In the genomic region with DNA sequence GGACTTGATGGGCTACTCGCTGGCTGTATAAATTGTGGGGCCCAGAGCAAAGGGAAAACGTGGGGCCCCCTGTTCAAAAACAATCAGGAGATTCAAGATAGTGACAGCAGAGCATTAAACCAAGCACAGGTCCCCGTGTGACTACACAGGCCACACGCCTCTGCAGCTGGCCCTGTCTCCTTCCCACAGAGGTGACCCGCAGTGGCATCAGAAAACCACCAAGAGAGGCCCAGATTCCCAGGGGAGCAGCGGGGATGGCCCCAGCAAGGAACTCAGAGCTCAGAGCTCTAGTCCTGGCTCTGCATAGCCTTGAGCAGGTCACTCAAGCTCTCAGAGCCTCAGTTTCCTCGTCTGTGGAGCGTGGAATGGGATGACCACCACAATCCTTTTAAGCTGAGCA, we compare ENCODE assay signal across 23 cellular contexts. TPM values are rescaled to one million over a fixed set of nuclear protein-coding genes. Genes with fewer than 3 reads are reported as not detected.
DNase-seq lines count a peak whose midpoint lies in the region; ATAC-seq, FAIRE-seq and TF ChIP-seq lines count a peak whose summit lies in the region.
"Had no signal": no experiment of that assay in that cellular context is flagged by ENCODE, and none has a peak within 500 bp of the region (broad histone marks: within the 10 kb centered on the region; RNA-seq: fewer than 3 reads in every experiment).

No MANE protein-coding gene starts in this region.

- H3K9me3 Mint-ChIP-seq in stimulated activated naive B cell treated with anti-CD40 and anti-IgM and Interleukin-4, amounts not matched to agents 10 μg/mL and 1 μg/mL and 100 μg/mL, for 72 hours: no peaks in the 10 kb centered on the region
- H3K9me3 Mint-ChIP-seq: activated T-helper 2 cell treated with anti-CD3 and anti-CD28 coated beads, Interferon-gamma antibody, Interleukin-2, Interleukin-4, amounts not matched to agents 10 μg/mL and 5 μg/mL and 100 μg/mL, durations not matched to agents 14 hours and 24 hours and 36 hours; neural crest cell had no signal

- H3K27ac Mint-ChIP-seq in stimulated activated naive B cell treated with anti-CD40 and anti-IgM and Interleukin-4, amounts not matched to agents 10 μg/mL and 1 μg/mL and 100 μg/mL, for 72 hours: peak overlapping the region; percentile 75
- H3K27ac Mint-ChIP-seq: activated T-helper 2 cell treated with anti-CD3 and anti-CD28 coated beads, Interferon-gamma antibody, Interleukin-2, Interleukin-4, amounts not matched to agents 10 μg/mL and 5 μg/mL and 100 μg/mL, durations not matched to agents 14 hours and 24 hours and 36 hours had no signal

- H3K4me1 Mint-ChIP-seq in stimulated activated naive B cell treated with anti-CD40 and anti-IgM and Interleukin-4, amounts not matched to agents 10 μg/mL and 1 μg/mL and 100 μg/mL, for 72 hours: peaks cover 22 to 40% of the 10 kb centered on the region in 2 donors

- no peaks in the 10 kb centered on the region for H3K79me2 ChIP-seq in OCI-LY7 (ENCODE audit: insufficient read depth, low read depth, low read length)

- H3K27me3 ChIP-seq in H7 (ENCODE audit: control insufficient read depth, insufficient read depth, low read length): no peaks in the 10 kb centered on the region; the same call in 1 of the 2 replicates
- H3K27me3 ChIP-seq: BE2C, cardiac muscle cell had no signal

- no TSS peak for BruUV-seq in OCI-LY7 (replicated peaks; lab: Mats Ljungman, UMichigan)

- H3K36me3 Mint-ChIP-seq in stimulated activated naive B cell treated with anti-CD40 and anti-IgM and Interleukin-4, amounts not matched to agents 10 μg/mL and 1 μg/mL and 100 μg/mL, for 72 hours: no peaks in the 10 kb centered on the region

- H3K9me2 ChIP-seq in OCI-LY7 (ENCODE audit: insufficient read depth, low read length): no peaks in the 10 kb centered on the region

- H3K27me3 Mint-ChIP-seq in stimulated activated naive B cell treated with anti-CD40 and anti-IgM and Interleukin-4, amounts not matched to agents 10 μg/mL and 1 μg/mL and 100 μg/mL, for 72 hours: peaks cover 29 to 33% of the 10 kb centered on the region in 2 donors

- peak overlapping the region; percentile 10; the same call in 1 of the 2 replicates for H2AFZ ChIP-seq in OCI-LY7 (ENCODE audit: low read length)

- H3K27ac ChIP-seq in OCI-LY7 (ENCODE audit: low read depth, low read length, poor library complexity, severe bottlenecking): no peak overlapping the region
- H3K27ac ChIP-seq: adrenal gland, cardiac muscle cell, gastrocnemius medialis, thoracic aorta had no signal

- H3K36me3 ChIP-seq in OCI-LY7 (ENCODE audit: insufficient read depth, low read length) (no peaks in the 10 kb centered on the region), H7 (replicated peaks; ENCODE audit: control insufficient read depth, insufficient read depth, low read length) (no peaks in the 10 kb centered on the region)
- H3K36me3 ChIP-seq: adrenal gland, BE2C, cardiac muscle cell, gastrocnemius medialis, spleen, thoracic aorta had no signal

- peak; percentile 61 for FAIRE-seq in GM19239 (lab: Jason Lieb, UNC)

- intact Hi-C loops in OCI-LY7 (cut with micrococcal nuclease; ENCODE audit: unreplicated experiment): loop anchor here (1.0 to 5.0 kb wide), 4 partner anchors 15 to 236 kb away; no protein-coding TSS in a partner anchor

- H3K9me3 ChIP-seq in OCI-LY7 (ENCODE audit: low read length): no peaks in the 10 kb centered on the region
- H3K9me3 ChIP-seq: adrenal gland, BE2C, gastrocnemius medialis, spleen, thoracic aorta had no signal

- no peaks in the 10 kb centered on the region for H4K20me1 ChIP-seq in OCI-LY7 (ENCODE audit: insufficient read depth, low read length)

- peaks cover 21% of the 10 kb centered on the region for H3K4me1 ChIP-seq in OCI-LY7 (ENCODE audit: insufficient read depth, low read length, poor library complexity, severe bottlenecking)
- H3K4me1 ChIP-seq: adrenal gland, BE2C, gastrocnemius medialis had no signal

- TF ChIP-seq CTCF in OCI-LY7 (conservative IDR thresholded peaks at IDR 0.05; ENCODE audit: low read length): no peak

- peak; percentile 62 for ATAC-seq in HG02981 (IDR thresholded peaks at IDR 0.05; ENCODE audit: unreplicated experiment)
- peak; percentile 88 to 89 for ATAC-seq in stimulated activated naive B cell treated with anti-CD40 and anti-IgM and Interleukin-4, amounts not matched to agents 10 μg/mL and 1 μg/mL and 100 μg/mL, for 72 hours (replicated peaks)
- ATAC-seq: gastrocnemius medialis had no signal

- peak overlapping the region; percentile 39; the same call in 1 of the 2 replicates for H3K4me2 ChIP-seq in OCI-LY7 (ENCODE audit: low read length)

- CTCF ChIA-PET in OCI-LY7 (lab: Charles Lee; ENCODE audit: unreplicated experiment): interaction anchor here (0.9 to 4.0 kb wide), 3 partner anchors 9 to 15 kb away, joined by 3 to 43 read pairs (median 4); no protein-coding TSS in a partner anchor

- H3K4me3 ChIP-seq in OCI-LY7 (ENCODE audit: low read depth, low read length, poor library complexity, severe bottlenecking): no peak overlapping the region
- H3K4me3 ChIP-seq in H7 (ENCODE audit: insufficient read depth, low read depth, low read length): no peak overlapping the region
- H3K4me3 ChIP-seq: adrenal gland, cardiac muscle cell, gastrocnemius medialis, spleen, thoracic aorta had no signal

- no peak for DNase-seq in GM19239 (ENCODE audit: insufficient read length, low spot score)
- no peak for DNase-seq in OCI-LY7 (ENCODE audit: low spot score)
- peak; percentile 87 for DNase-seq in stimulated activated naive B cell treated with anti-CD40 and anti-IgM and Interleukin-4, amounts not matched to agents 10 μg/mL and 1 μg/mL and 100 μg/mL, for 72 hours
- DNase-seq in NCI-H2171 treated with DMSO at 0.1 percent for 48 hours (lab: John Stamatoyannopoulos, UW): no peak
- no peak for DNase-seq in H7
- no peak for DNase-seq in activated naive CD4-positive, alpha-beta T cell treated with anti-CD3 and anti-CD28 coated beads, Interleukin-2, amount 50 U/mL, for 16 hours
- DNase-seq in C1 segment of cervical spinal cord (lab: John Stamatoyannopoulos, UW): no peak
- DNase-seq: activated CD4-positive, alpha-beta T cell treated with anti-CD3 and anti-CD28 coated beads for 1 hour; adrenal gland; BE2C; erythroblast; gastrocnemius medialis; left colon; midbrain; NCI-H1092; NCI-H2107; spleen; T-helper 9 cell had no signal

- peak overlapping the region; percentile 41 to 55 for H3K4me3 Mint-ChIP-seq in stimulated activated naive B cell treated with anti-CD40 and anti-IgM and Interleukin-4, amounts not matched to agents 10 μg/mL and 1 μg/mL and 100 μg/mL, for 72 hours
- H3K4me3 Mint-ChIP-seq: neural crest cell had no signal

- POLR2A ChIA-PET in OCI-LY7 (lab: Charles Lee): interaction anchor here (1.5 to 1.7 kb wide), 2 partner anchors 13 to 16 kb away, joined by 8 to 9 read pairs; no protein-coding TSS in a partner anchor

RNA-seq across cellular contexts. Expression of gene CPNE5, which starts 57.6 kb away (rescaled TPM):
- 25.3 and 37.7 TPM in 2 replicates for total RNA-seq in OCI-LY7 (2014; rRNA removed; shearing (Covaris generic))
- 70.7 and 89.8 TPM in 2 replicates for total RNA-seq in OCI-LY7 (2022)
- total RNA-seq in H7 (2014; rRNA removed; shearing (Covaris generic)): 0.04 and 0.42 TPM in 2 replicates

Comparison
In these comparisons a context has a peak if more than half of its experiments do, and no peak if none do; other contexts are left out.
1. RNA of gene CPNE5, which starts 57.6 kb away (total RNA-seq): 25.3 to 89.8 TPM in OCI-LY7; 0.04 to 0.42 TPM in H7; every median in the first group is over 10 times any median in the second.